ENCODE assay signal across 12 cellular contexts in the genomic region with DNA sequence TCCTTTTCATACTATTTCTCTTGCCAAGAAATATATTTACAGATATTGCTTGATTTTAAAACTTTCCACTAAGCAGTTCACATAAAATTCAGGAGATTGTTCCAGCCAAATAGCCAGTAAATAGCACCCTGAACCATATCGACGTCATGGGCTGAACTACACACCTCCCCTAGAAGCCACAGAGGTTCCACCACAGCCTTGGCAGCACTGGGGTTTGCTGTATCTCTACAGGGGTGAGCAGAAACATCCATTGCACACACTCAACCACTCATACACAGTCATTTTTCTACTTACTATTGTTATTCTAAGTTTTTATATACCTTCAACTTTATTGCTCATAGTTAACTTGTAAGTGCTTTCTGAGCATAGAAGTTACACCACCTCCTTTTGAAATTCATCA. TPM values are rescaled to one million over a fixed set of nuclear protein-coding genes. Genes with fewer than 3 reads are reported as not detected.
DNase-seq lines count a peak whose midpoint lies in the region; ATAC-seq and TF ChIP-seq lines count a peak whose summit lies in the region.
"Had no signal": no experiment of that assay in that cellular context is flagged by ENCODE, and none has a peak within 500 bp of the region (broad histone marks: within the 10 kb centered on the region; RNA-seq: fewer than 3 reads in every experiment).

No MANE protein-coding gene starts in this region.

- POLR2A ChIA-PET in OCI-LY7 (lab: Charles Lee): interaction anchor here (0.9 to 1.5 kb wide), 2 partner anchors 14 to 131 kb away, joined by 3 to 4 read pairs; no protein-coding TSS in a partner anchor

- intact Hi-C loops in OCI-LY7 (cut with micrococcal nuclease; ENCODE audit: unreplicated experiment): no loop called here

- no peak for TF ChIP-seq CTCF in OCI-LY7 (conservative IDR thresholded peaks at IDR 0.05; ENCODE audit: low read length)

- DNase-seq in OCI-LY7 (ENCODE audit: low spot score): no peak
- DNase-seq in activated CD8-positive, alpha-beta memory T cell treated with anti-CD3 and anti-CD28 coated beads, Interleukin-2, amount 50 U/mL, for 48 hours: peak; percentile 81
- peak; percentile 56 to 62 (median 59) for DNase-seq in effector memory CD8-positive, alpha-beta T cell
- peak; percentile 48 to 58 for DNase-seq in stimulated activated CD8-positive, alpha-beta memory T cell treated with anti-CD3 and anti-CD28 coated beads, Interleukin-4, amount 100 ng/mL, for 4 hours (ENCODE audit: low read depth in 2 of 2, low spot score in 1 of 2)
- DNase-seq in OCI-M2 (lab: John Stamatoyannopoulos, UW; ENCODE audit: unreplicated experiment): no peak
- no peak for DNase-seq in NCI-H1092 treated with DMSO at 0.1 percent for 48 hours (lab: John Stamatoyannopoulos, UW)
- DNase-seq: Karpas-422, kidney, NCI-H2227 treated with DMSO at 0.1 percent for 48 hours had no signal

- no peaks in the 10 kb centered on the region for H3K9me2 ChIP-seq in OCI-LY7 (ENCODE audit: insufficient read depth, low read length)

- no peaks in the 10 kb centered on the region for H3K79me2 ChIP-seq in OCI-LY7 (ENCODE audit: insufficient read depth, low read depth, low read length)

- no peak overlapping the region for H3K27ac ChIP-seq in OCI-LY7 (ENCODE audit: low read depth, low read length, poor library complexity, severe bottlenecking)
- H3K27ac ChIP-seq: RWPE1 had no signal

- H3K4me3 ChIP-seq in OCI-LY7 (ENCODE audit: low read depth, low read length, poor library complexity, severe bottlenecking): no peak overlapping the region
- H3K4me3 ChIP-seq: smooth muscle cell had no signal

- no peaks in the 10 kb centered on the region for H4K20me1 ChIP-seq in OCI-LY7 (ENCODE audit: insufficient read depth, low read length)

- H3K4me1 ChIP-seq in OCI-LY7 (ENCODE audit: insufficient read depth, low read length, poor library complexity, severe bottlenecking): peaks cover 14% of the 10 kb centered on the region

- CTCF ChIA-PET in OCI-LY7 (lab: Charles Lee; ENCODE audit: unreplicated experiment): no interaction called here

- peak overlapping the region; percentile 57 to 58 for H3K4me3 Mint-ChIP-seq in effector memory CD8-positive, alpha-beta T cell

- peak; percentile 100 for ATAC-seq in effector memory CD8-positive, alpha-beta T cell (replicated peaks)
- ATAC-seq in GM18873 (IDR thresholded peaks at IDR 0.05; ENCODE audit: low FRiP score, unreplicated experiment): no peak

- H3K4me2 ChIP-seq in OCI-LY7 (ENCODE audit: low read length): no peak overlapping the region
- H3K4me2 ChIP-seq: smooth muscle cell had no signal

- peaks cover 8% of the 10 kb centered on the region; the same call in 1 of the 2 replicates for H3K9me3 ChIP-seq in OCI-LY7 (ENCODE audit: low read length)

- H3K36me3 ChIP-seq in OCI-LY7 (ENCODE audit: insufficient read depth, low read length): no peaks in the 10 kb centered on the region; the same call in 1 of the 2 replicates

- H3K36me3 Mint-ChIP-seq in effector memory CD8-positive, alpha-beta T cell (ENCODE audit: insufficient read depth): peaks cover 2% of the 10 kb centered on the region

- H3K4me1 Mint-ChIP-seq in effector memory CD8-positive, alpha-beta T cell (ENCODE audit: low read depth in 2 of 2): peaks cover 13 to 19% of the 10 kb centered on the region in 2 donors

- peak overlapping the region; percentile 81 to 83 for H3K27ac Mint-ChIP-seq in effector memory CD8-positive, alpha-beta T cell

- no TSS peak for BruUV-seq in OCI-LY7 (replicated peaks; lab: Mats Ljungman, UMichigan)

- H3K27me3 Mint-ChIP-seq in effector memory CD8-positive, alpha-beta T cell: no peaks in the 10 kb centered on the region

- no peaks in the 10 kb centered on the region for H3K9me3 Mint-ChIP-seq in effector memory CD8-positive, alpha-beta T cell

- H2AFZ ChIP-seq in OCI-LY7 (ENCODE audit: low read length): 0 out of 2 replicates have a peak overlapping the region, but pooled peaks have one; percentile 14

RNA-seq across cellular contexts. Expression of a gene that starts 8.1 kb away (rescaled TPM):
- total RNA-seq in OCI-LY7 (2014; rRNA removed; shearing (Covaris generic)): 0.85 and 1.0 TPM in 2 replicates
- 0.95 and 1.6 TPM in 2 replicates for total RNA-seq in OCI-LY7 (2022)

RNA-seq across cellular contexts. Expression of a gene that starts 44.4 kb away (rescaled TPM):
- 1.2 TPM in 1 of 2 replicates, not detected in the other for total RNA-seq in OCI-LY7 (2014; rRNA removed; shearing (Covaris generic))
- total RNA-seq in OCI-LY7 (2022): 0.36 TPM in 1 of 2 replicates, not detected in the other
- total RNA-seq: smooth muscle cell had no signal

Comparison
In these comparisons a context has a peak if more than half of its experiments do, and no peak if none do; other contexts are left out.
1. DNase-seq: peak in activated CD8-positive, alpha-beta memory T cell treated with anti-CD3 and anti-CD28 coated beads, Interleukin-2, amount 50 U/mL, for 48 hours (single experiment), effector memory CD8-positive, alpha-beta T cell (3 of 3) and stimulated activated CD8-positive, alpha-beta memory T cell treated with anti-CD3 and anti-CD28 coated beads, Interleukin-4, amount 100 ng/mL, for 4 hours (2 of 2); none in OCI-LY7 (single experiment), OCI-M2 (single experiment) and NCI-H1092 treated with DMSO at 0.1 percent for 48 hours (single experiment).